19 cellular contexts compared by ENCODE assay signal in genomic region chr14:73710737-73711136, GRCh38. TPM values are rescaled to one million over a fixed set of nuclear protein-coding genes. Genes with fewer than 3 reads are reported as not detected.
DNase-seq lines count a peak whose midpoint lies in the region; ATAC-seq, FAIRE-seq and TF ChIP-seq lines count a peak whose summit lies in the region.
"Had no signal": no experiment of that assay in that cellular context is flagged by ENCODE, and none has a peak within 500 bp of the region (broad histone marks: within the 10 kb centered on the region; RNA-seq: fewer than 3 reads in every experiment).

No MANE protein-coding gene starts in this region.

- no peaks in the 10 kb centered on the region for H3F3A ChIP-seq in neural cell (ENCODE audit: insufficient read depth, low read length, poor library complexity, severe bottlenecking)

- no peak overlapping the region for H3K27ac Mint-ChIP-seq in HFFc6

- FAIRE-seq in A549 (lab: Jason Lieb, UNC): no peak
- FAIRE-seq: A204.1, G401.6 had no signal

- ATAC-seq in A549: no peak
- no peak for ATAC-seq in HG03521 (IDR thresholded peaks at IDR 0.05; ENCODE audit: unreplicated experiment)

- peaks cover 31% of the 10 kb centered on the region for H3K4me1 Mint-ChIP-seq in HFFc6 (ENCODE audit: low read depth)

- H3K79me2 ChIP-seq in neural cell (replicated peaks; ENCODE audit: insufficient read depth, low read length): peaks cover 50% of the 10 kb centered on the region

- no peaks in the 10 kb centered on the region for H3K9me2 ChIP-seq in neural cell (ENCODE audit: insufficient read depth, low read length)

- H3K4me2 ChIP-seq in A549 (no peak overlapping the region), neural cell (ENCODE audit: low read length) (peak overlapping the region; percentile 17)

- no peak overlapping the region for H3K27ac ChIP-seq in A549
- H3K27ac ChIP-seq in brain microvascular endothelial cell: no peak overlapping the region
- H3K27ac ChIP-seq in neural cell (ENCODE audit: low read length): no peak overlapping the region
- H3K27ac ChIP-seq in suprapubic skin: no peak overlapping the region
- H3K27ac ChIP-seq: PC-9 had no signal

- peaks cover 19% of the 10 kb centered on the region for H3K4me1 ChIP-seq in A549
- peaks cover 34% of the 10 kb centered on the region for H3K4me1 ChIP-seq in suprapubic skin

- 0 out of 3 replicates have a peak, but pooled peaks have one; percentile 9 for TF ChIP-seq CTCF in A549 (IDR thresholded peaks at IDR 0.05)
- no peak for TF ChIP-seq CTCF in HFFc6 (IDR thresholded peaks at IDR 0.05)
- TF ChIP-seq CTCF in brain microvascular endothelial cell (IDR thresholded peaks at IDR 0.05; ENCODE audit: low read depth, low read length, missing control alignments): peak; percentile 15
- TF ChIP-seq CTCF in neural cell (IDR thresholded peaks at IDR 0.05; ENCODE audit: poor library complexity, severe bottlenecking): no peak
- no peak for TF ChIP-seq CTCF in suprapubic skin (IDR thresholded peaks at IDR 0.05)

- H3K36me3 Mint-ChIP-seq in HFFc6 (ENCODE audit: low read depth): peaks cover 11% of the 10 kb centered on the region

- DNase-seq in A549 (ENCODE audit: low read depth in 1 of 2, low spot score in 1 of 2) (no peak), HFFc6 (no peak), brain microvascular endothelial cell (no peak), DMS153 treated with DMSO at 0.1 percent for 48 hours (lab: John Stamatoyannopoulos, UW; ENCODE audit: unreplicated experiment) (no peak), suprapubic skin (ENCODE audit: low spot score in 2 of 2) (no peak), cardiac septum (ENCODE audit: low spot score) (no peak)
- DNase-seq: DMS79, KG1, MM.1S, NCI-H1105, NCI-H187, NCI-H2171, NCI-H446 treated with DMSO at 0.1 percent for 48 hours, NCI-H748 treated with DMSO at 0.1 percent for 48 hours, PC-9 had no signal

- peak overlapping the region; percentile 95; the same call in 1 of the 2 replicates for H3K4me3 Mint-ChIP-seq in HFFc6

- H4K20me1 ChIP-seq in neural cell (ENCODE audit: insufficient read depth): peaks cover 10% of the 10 kb centered on the region

- intact Hi-C loops in cardiac septum (cut with DNase I): loop anchor here (5.0 kb wide), 2 partner anchors 68 to 77 kb away; partner anchors contain the start of gene DNAL1

- POLR2A ChIA-PET in A549 (lab: Yijun Ruan, JAX): interaction anchor here (0.7 kb wide), 1 partner anchor 35 kb away, joined by 3 read pairs; no protein-coding TSS in a partner anchor

- peaks cover 10% of the 10 kb centered on the region for H3K27me3 Mint-ChIP-seq in HFFc6 (ENCODE audit: insufficient read depth)

- no peak for TF ChIP-seq POLR2A in A549 (IDR thresholded peaks at IDR 0.05; ENCODE audit: low read length)
- no peak for TF ChIP-seq POLR2A in suprapubic skin (IDR thresholded peaks at IDR 0.05)

- peaks cover 3% of the 10 kb centered on the region for H3K36me3 ChIP-seq in brain microvascular endothelial cell (replicated peaks)
- H3K36me3 ChIP-seq in neural cell (ENCODE audit: insufficient read depth, low read length): no peaks in the 10 kb centered on the region
- H3K36me3 ChIP-seq in suprapubic skin: peaks cover 4% of the 10 kb centered on the region

- H3K27me3 ChIP-seq in brain microvascular endothelial cell (replicated peaks): no peaks in the 10 kb centered on the region
- no peaks in the 10 kb centered on the region for H3K27me3 ChIP-seq in neural cell (ENCODE audit: insufficient read depth, low read depth, low read length)
- H3K27me3 ChIP-seq in suprapubic skin: no peaks in the 10 kb centered on the region

- CTCF ChIA-PET in A549 (lab: Yijun Ruan, JAX): interaction anchor here (0.7 to 4.7 kb wide), 9 partner anchors 8 to 141 kb away, joined by 3 to 24 read pairs (median 3); partner anchors contain the start of gene PTGR2

- no peaks in the 10 kb centered on the region for H3K9me3 Mint-ChIP-seq in HFFc6

- H3K4me3 ChIP-seq in A549: no peak overlapping the region
- no peak overlapping the region for H3K4me3 ChIP-seq in brain microvascular endothelial cell (ENCODE audit: low read depth, low read length)
- peak overlapping the region; percentile 78 for H3K4me3 ChIP-seq in neural cell (ENCODE audit: low read length)
- no peak overlapping the region for H3K4me3 ChIP-seq in suprapubic skin
- H3K4me3 ChIP-seq: PC-9 had no signal

- in situ Hi-C loops in brain microvascular endothelial cell (cut with HindIII; ENCODE audit: low pct_ligation_motif_present, low sequenced_read_pairs): no loop called here

- TF ChIP-seq RAD21 in A549 (conservative IDR thresholded peaks at IDR 0.05 in 1 of 2, IDR thresholded peaks at IDR 0.05 in 1 of 2): peak in 1 of 2 experiments; percentile 23; a peak in 1 of 5 replicates
- TF ChIP-seq RAD21 in neural cell (conservative IDR thresholded peaks at IDR 0.05): no peak

- 75% methylated on average over 5 of the region's 5 CpGs for WGBS in A549 (ENCODE audit: missing lambda C conversion rate)
- 98% methylated on average over 5 of the region's 5 CpGs for WGBS in suprapubic skin

- no peak overlapping the region for H3K9ac ChIP-seq in neural cell (ENCODE audit: low read length)

- TF ChIP-seq EP300 in A549 (IDR thresholded peaks at IDR 0.05): no peak
- no peak for TF ChIP-seq EP300 in neural cell (conservative IDR thresholded peaks at IDR 0.05; ENCODE audit: poor library complexity, severe bottlenecking)
- TF ChIP-seq EP300 in suprapubic skin (IDR thresholded peaks at IDR 0.05): no peak

- H3K9me3 ChIP-seq in A549: no peaks in the 10 kb centered on the region
- H3K9me3 ChIP-seq in neural cell (ENCODE audit: low read length): no peaks in the 10 kb centered on the region
- no peaks in the 10 kb centered on the region for H3K9me3 ChIP-seq in suprapubic skin

- H2AFZ ChIP-seq in neural cell (ENCODE audit: low read depth, low read length): no peak overlapping the region
- H2AFZ ChIP-seq: PC-9 had no signal

TF ChIP-seq in A549, 52 proteins besides CTCF, POLR2A, EP300 and RAD21 (continues in another document):
- TF ChIP-seq JUNB (IDR thresholded peaks at IDR 0.05) (no peak), ZNF302 (CRISPR knock-in tag; IDR thresholded peaks at IDR 0.05) (no peak), MAZ (IDR thresholded peaks at IDR 0.05; ENCODE audit: borderline replicate concordance, low read depth, low read length) (no peak), RARB (CRISPR knock-in tag; IDR thresholded peaks at IDR 0.05) (no peak), CHD4 (IDR thresholded peaks at IDR 0.05; ENCODE audit: borderline replicate concordance) (no peak), EHMT2 (IDR thresholded peaks at IDR 0.05; ENCODE audit: low read depth) (no peak), HDAC2 (IDR thresholded peaks at IDR 0.05) (no peak), BHLHE40 (IDR thresholded peaks at IDR 0.05; ENCODE audit: low read depth, low read length) (no peak), ELK1 (IDR thresholded peaks at IDR 0.05; ENCODE audit: low read depth, low read length) (no peak), MAX (IDR thresholded peaks at IDR 0.05) (no peak)

TF ChIP-seq in neural cell, 6 proteins besides CTCF, POLR2A, EP300 and RAD21:
- TF ChIP-seq MXI1 (conservative IDR thresholded peaks at IDR 0.05; ENCODE audit: poor library complexity, severe bottlenecking) (no peak), EZH2 (IDR thresholded peaks at IDR 0.05; ENCODE audit: borderline replicate concordance, insufficient read depth, low read length, poor library complexity, severe bottlenecking) (no peak), REST (IDR thresholded peaks at IDR 0.05; ENCODE audit: borderline replicate concordance) (no peak), POLR2AphosphoS5 (IDR thresholded peaks at IDR 0.05) (no peak), TAF1 (IDR thresholded peaks at IDR 0.05; ENCODE audit: low read depth) (no peak), SMC3 (conservative IDR thresholded peaks at IDR 0.05; ENCODE audit: poor library complexity) (no peak)

RNA-seq across cellular contexts. Expression of gene PNMA1, which starts 3.4 kb away (rescaled TPM):
- polyA plus RNA-seq in A549 (2011; rRNA removed): 20.8 and 21.2 TPM in 2 replicates
- 25.0 and 27.8 TPM in 2 replicates for polyA plus RNA-seq in A549 (2012; cell fraction: cytosol; rRNA removed)
- 28.3 and 29.6 TPM in 2 replicates for polyA plus RNA-seq in A549 (2012; cell fraction: nucleus; rRNA removed)
- polyA plus RNA-seq in A549 (2017; fragmentation: RNase III; extraction: RNeasy Plus Mini Kit Qiagen cat#74134 plus additional on column Dnase treatment): 43.4 to 49.8 TPM (median 47.3 TPM) in 3 replicates
- polyA minus RNA-seq in A549 (2011; rRNA and poly(A)+ RNA removed): 6.2 and 10.5 TPM in 2 replicates
- 10 to 100 TPM; 51.1 to 60.9 (median 53.2) TPM for total RNA-seq in HFFc6 (2021; fragmentation: NEBNext Ultra II Directional; extraction: Animal tissue kit (Norgen Biotek cat#: 25700))
- polyA plus RNA-seq in neural cell: 191 and 205 TPM in 2 replicates
- 189 and 190 TPM in 2 replicates for polyA minus RNA-seq in neural cell
- 1 to 10 TPM; 5.2 to 9.8 (median 6.4) TPM for total RNA-seq in suprapubic skin
- 45.9 TPM for total RNA-seq in cardiac septum

Comparison
In these comparisons a context has a peak if more than half of its experiments do, and no peak if none do; other contexts are left out.
1. CTCF ChIP-seq: peak in A549 (single experiment) and brain microvascular endothelial cell (single experiment); none in HFFc6 (single experiment), neural cell (single experiment) and suprapubic skin (0 of 2).